Comparison of ENCODE assay signal across 24 cellular contexts in the genomic region with DNA sequence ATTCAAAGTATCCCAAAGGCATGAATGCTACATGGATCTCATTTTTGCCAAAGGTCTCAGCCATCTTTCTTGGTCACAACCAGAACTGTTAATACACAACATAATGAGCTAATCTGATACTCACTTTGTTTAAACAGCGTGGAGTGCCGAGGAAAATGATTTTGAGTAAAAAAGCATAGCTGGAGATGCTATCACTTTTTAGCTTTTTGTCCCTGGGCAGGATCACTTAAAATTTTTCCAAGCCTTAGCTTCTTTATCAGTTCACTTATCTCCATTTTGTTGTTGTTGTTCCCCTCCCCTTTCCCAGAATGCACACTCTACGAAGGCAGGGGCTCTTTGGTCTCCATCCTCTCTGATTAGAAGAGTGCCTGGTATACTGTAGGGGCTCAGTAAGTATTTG.
"Had no signal": no experiment of that assay in that cellular context is flagged by ENCODE, and none has a peak within 500 bp of the region (broad histone marks: within the 10 kb centered on the region; RNA-seq: fewer than 3 reads in every experiment).

No MANE protein-coding gene starts in this region.

- ATAC-seq: naive thymus-derived CD4-positive, alpha-beta T cell; natural killer cell; psoas muscle; right cardiac atrium; right lobe of liver; stimulated activated effector memory CD8-positive, alpha-beta T cell treated with anti-CD3 and anti-CD28 coated beads, Interleukin-12 subunit alpha, Interleukin-12 subunit beta, amount 100 ng/mL, for 72 hours; upper lobe of right lung had no signal

- DNase-seq: naive thymus-derived CD4-positive, alpha-beta T cell; natural killer cell; occipital lobe; ovary; posterior cingulate gyrus; right cardiac atrium; right lobe of liver; sigmoid colon; small intestine; stimulated activated CD4-positive, alpha-beta T cell treated with anti-CD3 and anti-CD28 coated beads, Interleukin-15, amount 100 ng/mL, for 24 hours; stimulated activated CD4-positive, alpha-beta T cell treated with anti-CD3 and anti-CD28 coated beads, Interleukin-2, amount 100 ng/mL, for 24 hours; stimulated activated CD4-positive, alpha-beta T cell treated with anti-CD3 and anti-CD28 coated beads, Interleukin-2, amount 100 ng/mL, for 48 hours; stimulated activated CD4-positive, alpha-beta T cell treated with anti-CD3 and anti-CD28 coated beads, Interleukin-4, amount 100 ng/mL, for 24 hours; stimulated activated naive CD4-positive, alpha-beta T cell; stomach; tibial artery; transverse colon; upper lobe of right lung; uterus had no signal

- H3K36me3 ChIP-seq: neural progenitor cell, ovary, right lobe of liver, sigmoid colon, stomach, thoracic aorta, tibial artery, transverse colon, upper lobe of right lung, uterus had no signal

- H3K9ac ChIP-seq: neural progenitor cell, parathyroid adenoma had no signal

- H3K4me3 ChIP-seq: neural progenitor cell, ovary, psoas muscle, right lobe of liver, sigmoid colon, stomach, thoracic aorta, tibial artery, transverse colon, upper lobe of right lung, uterus had no signal

- H3K27ac ChIP-seq: neural progenitor cell, ovary, parathyroid adenoma, psoas muscle, right lobe of liver, sigmoid colon, stomach, thoracic aorta, tibial artery, transverse colon, upper lobe of right lung, uterus had no signal

- H2AFZ ChIP-seq: neural progenitor cell, parathyroid adenoma had no signal

- H3K4me2 ChIP-seq: neural progenitor cell had no signal

- H3K4me1 ChIP-seq: psoas muscle, right lobe of liver had no signal

- H3K9me3 ChIP-seq: ovary, psoas muscle, right lobe of liver, sigmoid colon, stomach, thoracic aorta, tibial artery, transverse colon, upper lobe of right lung, uterus had no signal

- H3K79me2 ChIP-seq: parathyroid adenoma had no signal

- H3K27me3 ChIP-seq: neural progenitor cell, ovary, right lobe of liver, sigmoid colon, stomach, tibial artery, transverse colon, upper lobe of right lung, uterus had no signal
